In genomic region chr16:27401768-27402568, GRCh38 we compare ENCODE assay signal across 1 cellular context.
A peak's percentile ranks its signal among the peaks of the same experiment; 100 is the strongest.
TF ChIP-seq lines count a peak whose summit lies in the region.

TSS of gene IL21R (plus strand) at chr16:27402174. CDS start at chr16:27430072, 27,898 bp downstream.

TF ChIP-seq in K562, 482 proteins besides CTCF, POLR2A, EP300 and RAD21 (continued from another document):
- TF ChIP-seq THRAP3 (IDR thresholded peaks at IDR 0.05; ENCODE audit: borderline replicate concordance) (no peak), CREM (IDR thresholded peaks at IDR 0.05; ENCODE audit: low read depth) (0 out of 2 replicates have a peak, but pooled peaks have one; percentile 8), ATF1 (CRISPR knock-in tag; IDR thresholded peaks at IDR 0.05) (no peak), ATF1 (tag; IDR thresholded peaks at IDR 0.05) (no peak), MCM7 (IDR thresholded peaks at IDR 0.05) (no peak), HCFC1 (IDR thresholded peaks at IDR 0.05; ENCODE audit: low read depth, low read length) (no peak), SIN3B (IDR thresholded peaks at IDR 0.05; ENCODE audit: low read depth) (no peak), NR0B1 (IDR thresholded peaks at IDR 0.05; ENCODE audit: partially characterized antibody) (no peak), ZNF121 (CRISPR knock-in tag; conservative IDR thresholded peaks at IDR 0.05) (no peak), ZNF589 (CRISPR knock-in tag; IDR thresholded peaks at IDR 0.05; ENCODE audit: low read depth) (no peak), ZNF184 (CRISPR knock-in tag; IDR thresholded peaks at IDR 0.05) (no peak), MTA1 (IDR thresholded peaks at IDR 0.05; ENCODE audit: borderline replicate concordance) (no peak), LEF1 (IDR thresholded peaks at IDR 0.05) (no peak), GATAD2A (IDR thresholded peaks at IDR 0.05) (no peak), ZNF316 (IDR thresholded peaks at IDR 0.05) (no peak), ZNF12 (CRISPR knock-in tag; IDR thresholded peaks at IDR 0.05) (no peak), NRF1 (conservative IDR thresholded peaks at IDR 0.05 in 1 of 2, IDR thresholded peaks at IDR 0.05 in 1 of 2) (peak; percentile 13 to 21; a peak in 2 of 4 replicates), PTBP1 (IDR thresholded peaks at IDR 0.05; ENCODE audit: low read depth, low read length) (0 out of 2 replicates have a peak, but pooled peaks have one; percentile 1), KLF13 (tag; IDR thresholded peaks at IDR 0.05; ENCODE audit: borderline replicate concordance, low read depth) (no peak), JUNB (CRISPR knock-in tag; conservative IDR thresholded peaks at IDR 0.05) (no peak)
- TF ChIP-seq, protein P1, sequence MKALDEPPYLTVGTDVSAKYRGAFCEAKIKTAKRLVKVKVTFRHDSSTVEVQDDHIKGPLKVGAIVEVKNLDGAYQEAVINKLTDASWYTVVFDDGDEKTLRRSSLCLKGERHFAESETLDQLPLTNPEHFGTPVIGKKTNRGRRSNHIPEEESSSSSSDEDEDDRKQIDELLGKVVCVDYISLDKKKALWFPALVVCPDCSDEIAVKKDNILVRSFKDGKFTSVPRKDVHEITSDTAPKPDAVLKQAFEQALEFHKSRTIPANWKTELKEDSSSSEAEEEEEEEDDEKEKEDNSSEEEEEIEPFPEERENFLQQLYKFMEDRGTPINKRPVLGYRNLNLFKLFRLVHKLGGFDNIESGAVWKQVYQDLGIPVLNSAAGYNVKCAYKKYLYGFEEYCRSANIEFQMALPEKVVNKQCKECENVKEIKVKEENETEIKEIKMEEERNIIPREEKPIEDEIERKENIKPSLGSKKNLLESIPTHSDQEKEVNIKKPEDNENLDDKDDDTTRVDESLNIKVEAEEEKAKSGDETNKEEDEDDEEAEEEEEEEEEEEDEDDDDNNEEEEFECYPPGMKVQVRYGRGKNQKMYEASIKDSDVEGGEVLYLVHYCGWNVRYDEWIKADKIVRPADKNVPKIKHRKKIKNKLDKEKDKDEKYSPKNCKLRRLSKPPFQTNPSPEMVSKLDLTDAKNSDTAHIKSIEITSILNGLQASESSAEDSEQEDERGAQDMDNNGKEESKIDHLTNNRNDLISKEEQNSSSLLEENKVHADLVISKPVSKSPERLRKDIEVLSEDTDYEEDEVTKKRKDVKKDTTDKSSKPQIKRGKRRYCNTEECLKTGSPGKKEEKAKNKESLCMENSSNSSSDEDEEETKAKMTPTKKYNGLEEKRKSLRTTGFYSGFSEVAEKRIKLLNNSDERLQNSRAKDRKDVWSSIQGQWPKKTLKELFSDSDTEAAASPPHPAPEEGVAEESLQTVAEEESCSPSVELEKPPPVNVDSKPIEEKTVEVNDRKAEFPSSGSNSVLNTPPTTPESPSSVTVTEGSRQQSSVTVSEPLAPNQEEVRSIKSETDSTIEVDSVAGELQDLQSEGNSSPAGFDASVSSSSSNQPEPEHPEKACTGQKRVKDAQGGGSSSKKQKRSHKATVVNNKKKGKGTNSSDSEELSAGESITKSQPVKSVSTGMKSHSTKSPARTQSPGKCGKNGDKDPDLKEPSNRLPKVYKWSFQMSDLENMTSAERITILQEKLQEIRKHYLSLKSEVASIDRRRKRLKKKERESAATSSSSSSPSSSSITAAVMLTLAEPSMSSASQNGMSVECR (CRISPR knock-in tag; IDR thresholded peaks at IDR 0.05) = no peak
- TF ChIP-seq, protein P2, sequence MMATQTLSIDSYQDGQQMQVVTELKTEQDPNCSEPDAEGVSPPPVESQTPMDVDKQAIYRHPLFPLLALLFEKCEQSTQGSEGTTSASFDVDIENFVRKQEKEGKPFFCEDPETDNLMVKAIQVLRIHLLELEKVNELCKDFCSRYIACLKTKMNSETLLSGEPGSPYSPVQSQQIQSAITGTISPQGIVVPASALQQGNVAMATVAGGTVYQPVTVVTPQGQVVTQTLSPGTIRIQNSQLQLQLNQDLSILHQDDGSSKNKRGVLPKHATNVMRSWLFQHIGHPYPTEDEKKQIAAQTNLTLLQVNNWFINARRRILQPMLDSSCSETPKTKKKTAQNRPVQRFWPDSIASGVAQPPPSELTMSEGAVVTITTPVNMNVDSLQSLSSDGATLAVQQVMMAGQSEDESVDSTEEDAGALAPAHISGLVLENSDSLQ (IDR thresholded peaks at IDR 0.05) = peak; percentile 80
